In genomic region chr1:84095308-84095707, GRCh38 we compare ENCODE assay signal across 20 cellular contexts. TPM values are rescaled to one million over a fixed set of nuclear protein-coding genes. Genes with fewer than 3 reads are reported as not detected.
A peak's percentile ranks its signal among the peaks of the same experiment; 100 is the strongest.
DNase-seq lines count a peak whose midpoint lies in the region; ATAC-seq, FAIRE-seq and TF ChIP-seq lines count a peak whose summit lies in the region.
"Had no signal": no experiment of that assay in that cellular context is flagged by ENCODE, and none has a peak within 500 bp of the region (broad histone marks: within the 10 kb centered on the region; RNA-seq: fewer than 3 reads in every experiment).

No MANE protein-coding gene starts in this region.

- H3K9me1 ChIP-seq in K562 (ENCODE audit: control insufficient read depth, insufficient read depth, low read length), result no peaks in the 10 kb centered on the region

- peak; percentile 23 for FAIRE-seq in K562 (lab: Jason Lieb, UNC)
- FAIRE-seq: GM12892, GM19239 had no signal

- TF ChIP-seq RAD21 in K562 (CRISPR knock-in tag; conservative IDR thresholded peaks at IDR 0.05 in 1 of 2, IDR thresholded peaks at IDR 0.05 in 1 of 2), result no peak

- peaks cover 29% of the 10 kb centered on the region for H3K9me3 Mint-ChIP-seq in WTC11

- TF ChIP-seq POLR2A in K562 (conservative IDR thresholded peaks at IDR 0.05), result no peak

- H3K9ac ChIP-seq in K562 (ENCODE audit: insufficient read depth in 1 of 2, low read depth in 2 of 2, low read length in 2 of 2), result no peak overlapping the region
- H3K9ac ChIP-seq: BLaER1, GM23248 had no signal

- no peaks in the 10 kb centered on the region for H4K20me1 ChIP-seq in K562 (replicated peaks; ENCODE audit: control insufficient read depth, insufficient read depth, low read length)
- H4K20me1 ChIP-seq: BLaER1 had no signal

- H3K27ac Mint-ChIP-seq in WTC11, result no peak overlapping the region
- H3K27ac Mint-ChIP-seq: B cell; CD4-positive, CD25-positive, alpha-beta regulatory T cell; CD8-positive, alpha-beta T cell; H9 had no signal

- H2AFZ ChIP-seq in K562 (ENCODE audit: low read depth, low read length), result no peak overlapping the region
- H2AFZ ChIP-seq: GM23248 had no signal

- no peaks in the 10 kb centered on the region for H3K27me3 ChIP-seq in K562 (ENCODE audit: control insufficient read depth in 2 of 2, insufficient read depth in 2 of 2, low read length in 2 of 2)
- H3K27me3 ChIP-seq: BLaER1 had no signal

- TF ChIP-seq EP300 in K562 (IDR thresholded peaks at IDR 0.05; ENCODE audit: low read length), result no peak

- CTCF ChIA-PET in HEK293 (lab: Yijun Ruan, JAX) (interaction anchor here (0.9 kb wide), 1 partner anchor 15 kb away, joined by 5 read pairs; no protein-coding TSS in a partner anchor), WTC11 (lab: Charles Lee) (interaction anchor here (0.6 kb wide), 1 partner anchor 25 kb away, joined by 5 read pairs; no protein-coding TSS in a partner anchor), K562 (lab: Yijun Ruan, JAX; ENCODE audit: low intra/inter-chr PET ratio) (no interaction called here)

- in situ Hi-C loops in K562 (cut with MboI), result no loop called here

- DNase-seq in WTC11 (ENCODE audit: low spot score), result no peak
- no peak for DNase-seq in K562 (ENCODE audit: extremely low read depth in 1 of 4, low spot score in 3 of 4)
- no peak for DNase-seq in NCI-H345 treated with DMSO at 0.1 percent for 48 hours (lab: John Stamatoyannopoulos, UW; ENCODE audit: unreplicated experiment)
- no peak for DNase-seq in Ammon's horn (ENCODE audit: low spot score)
- DNase-seq: CD4-positive, CD25-positive, alpha-beta regulatory T cell; CD8-positive, alpha-beta T cell; DMS53; DMS79 treated with DMSO at 0.1 percent for 48 hours; GF-D8; GM23248; H9; HFFc6 had no signal

- peaks cover 4% of the 10 kb centered on the region; the same call in 1 of the 2 replicates for H3K4me1 Mint-ChIP-seq in WTC11

- no peaks in the 10 kb centered on the region for H3K36me3 ChIP-seq in HEK293 (ENCODE audit: control insufficient read depth in 2 of 2, insufficient read depth in 1 of 2, low read length in 2 of 2)
- no peaks in the 10 kb centered on the region; the same call in 2 of the 3 replicates for H3K36me3 ChIP-seq in K562 (ENCODE audit: control insufficient read depth, insufficient read depth, low read length)
- H3K36me3 ChIP-seq: BLaER1 had no signal

- no peak overlapping the region for H3K4me3 Mint-ChIP-seq in WTC11
- H3K4me3 Mint-ChIP-seq: B cell; CD4-positive, CD25-positive, alpha-beta regulatory T cell; CD8-positive, alpha-beta T cell; H9 had no signal

- TF ChIP-seq CTCF in HEK293 (tag by site-specific recombination; IDR thresholded peaks at IDR 0.05) (no peak), WTC11 (IDR thresholded peaks at IDR 0.05) (no peak), K562 (IDR thresholded peaks at IDR 0.05 in 2 of 3, conservative IDR thresholded peaks at IDR 0.05 in 1 of 3; ENCODE audit: insufficient read depth in 2 of 3, low read depth in 1 of 3, low read length in 3 of 3) (no peak)

- H3K27ac ChIP-seq in HEK293 (ENCODE audit: extremely low read depth, low read depth, low read length), result no peak overlapping the region
- no peak overlapping the region for H3K27ac ChIP-seq in K562 (ENCODE audit: extremely low read depth, low read depth, low read length)
- H3K27ac ChIP-seq: BLaER1, C4-2B, GM23248 had no signal

- H3K27me3 Mint-ChIP-seq in WTC11 (ENCODE audit: low read depth), result no peaks in the 10 kb centered on the region
- H3K27me3 Mint-ChIP-seq: B cell; CD4-positive, CD25-positive, alpha-beta regulatory T cell had no signal

- H3K9me3 ChIP-seq in HEK293 (ENCODE audit: control insufficient read depth, insufficient read depth, low read depth, low read length) (no peaks in the 10 kb centered on the region), K562 (replicated peaks; ENCODE audit: control insufficient read depth, insufficient read depth, low read depth, low read length) (no peaks in the 10 kb centered on the region)
- H3K9me3 ChIP-seq: BLaER1 had no signal

- POLR2A ChIA-PET in HEK293 (lab: Yijun Ruan, JAX) (no interaction called here), WTC11 (lab: Charles Lee) (no interaction called here), K562 (lab: Yijun Ruan, JAX) (no interaction called here)

- H3K79me2 ChIP-seq in K562 (ENCODE audit: control insufficient read depth, insufficient read depth, low read length), result 0 out of 3 replicates have a peak, but pooled peaks cover 3% of the 10 kb centered on the region

- BruUV-seq in K562 (replicated peaks; lab: Mats Ljungman, UMichigan), result no TSS peak

- H3K4me1 ChIP-seq in HEK293 (ENCODE audit: control insufficient read depth, insufficient read depth, low read length), result peaks cover 2% of the 10 kb centered on the region; the same call in 1 of the 2 replicates
- H3K4me1 ChIP-seq in K562 (replicated peaks in 1 of 2; ENCODE audit: control insufficient read depth in 2 of 2, insufficient read depth in 2 of 2, low read length in 2 of 2), result peaks cover 0 to 4% of the 10 kb centered on the region in 2 experiments; a peak in 1 of 5 replicates
- H3K4me1 ChIP-seq: BLaER1 had no signal

- H3K4me3 ChIP-seq in HEK293 (ENCODE audit: low read depth, low read length), result no peak overlapping the region
- H3K4me3 ChIP-seq in K562, result no peak overlapping the region
- H3K4me3 ChIP-seq: BLaER1, GM23248 had no signal

- H3K36me3 Mint-ChIP-seq in WTC11, result peaks cover 16% of the 10 kb centered on the region
- H3K36me3 Mint-ChIP-seq: CD4-positive, CD25-positive, alpha-beta regulatory T cell; CD8-positive, alpha-beta T cell had no signal

- no peak overlapping the region for H3K4me2 ChIP-seq in K562 (ENCODE audit: insufficient read depth, low read length)
- H3K4me2 ChIP-seq: BLaER1 had no signal

- intact Hi-C loops in K562 (cut with micrococcal nuclease), result no loop called here

- ATAC-seq in WTC11 (no peak), K562 (no peak), GM18520 (IDR thresholded peaks at IDR 0.05; ENCODE audit: unreplicated experiment) (no peak)
- ATAC-seq: CD8-positive, alpha-beta T cell; HCT116 had no signal

TF ChIP-seq in HEK293, 187 proteins besides CTCF, POLR2A, EP300 and RAD21:
- TF ChIP-seq ZNF433 (tag by site-specific recombination; IDR thresholded peaks at IDR 0.05; ENCODE audit: low read depth) (no peak), ZNF555 (tag by site-specific recombination; conservative IDR thresholded peaks at IDR 0.05) (no peak), ZNF416 (tag by site-specific recombination; IDR thresholded peaks at IDR 0.05) (no peak), ZNF175 (tag by site-specific recombination; IDR thresholded peaks at IDR 0.05) (no peak), SETDB1 (IDR thresholded peaks at IDR 0.05; ENCODE audit: insufficient read length, low read length) (peak; percentile 72), YY1 (tag by site-specific recombination; IDR thresholded peaks at IDR 0.05) (no peak), ZNF624 (tag by site-specific recombination; IDR thresholded peaks at IDR 0.05) (no peak)

TF ChIP-seq in WTC11, 78 proteins besides CTCF, POLR2A, EP300 and RAD21:
- TF ChIP-seq ZNF317 (CRISPR knock-in tag; IDR thresholded peaks at IDR 0.05; ENCODE audit: borderline replicate concordance, low read depth) (peak; percentile 69; the same call in 1 of the 2 replicates), MLX (CRISPR knock-in tag; IDR thresholded peaks at IDR 0.05) (no peak)

TF ChIP-seq in K562, 482 proteins besides CTCF, POLR2A, EP300 and RAD21 (continues in another document):
- TF ChIP-seq BHLHE40 (IDR thresholded peaks at IDR 0.05; ENCODE audit: low read length) (no peak), NCOA2 (IDR thresholded peaks at IDR 0.05; ENCODE audit: partially characterized antibody in 2 of 2) (no peak), CBX3 (IDR thresholded peaks at IDR 0.05; ENCODE audit: borderline replicate concordance in 1 of 2, low read length in 2 of 2) (peak in 1 of 2 experiments; percentile 97; a peak in 2 of 3 replicates), TRIM24 (IDR thresholded peaks at IDR 0.05) (peak; percentile 68 to 77; a peak in 3 of 4 replicates)

RNA-seq across cellular contexts. Expression of gene PRKACB, which starts 48.8 kb away (rescaled TPM):
- 16.8 to 19.2 TPM (median 18.4 TPM) in 3 replicates for total RNA-seq in WTC11 (2021)
- total RNA-seq in K562 (2011; cell fraction: chromatin; rRNA removed; ENCODE audit: low replicate concordance), result 1.1 and 6.3 TPM in 2 replicates
- 0.33 and 1.2 TPM in 2 replicates for total RNA-seq in K562 (2011; cell fraction: nucleolus; rRNA removed)
- 1.2 and 2.2 TPM in 2 replicates for total RNA-seq in K562 (2011; cell fraction: nucleoplasm; rRNA removed)
- total RNA-seq in K562 (2014; rRNA removed), result 1.6 and 2.1 TPM in 2 replicates
- 4.1 and 5.5 TPM in 2 replicates for total RNA-seq in K562 (2014; rRNA removed; fragmentation: Illumina TruSeq; extraction: Trizol)
- total RNA-seq in K562 (2015; rRNA removed; fragmentation: Illumina TruSeq; extraction: Trizol), result 5.0 and 5.2 TPM in 2 replicates
- total RNA-seq in K562 (2021), result 4.5 and 5.4 TPM in 2 replicates
- 0.97 and 2.8 TPM in 2 replicates for polyA plus RNA-seq in K562 (2011; rRNA removed)
- polyA plus RNA-seq in K562 (2011; cell fraction: cytosol; rRNA removed), result 0.37 and 0.52 TPM in 2 replicates
- polyA plus RNA-seq in K562 (2011; cell fraction: nucleus; rRNA removed), result 0.68 and 0.86 TPM in 2 replicates
- polyA plus RNA-seq in K562 (2012), result 3.5 and 9.0 TPM in 2 replicates
- 2.6 and 3.8 TPM in 2 replicates for polyA plus RNA-seq in K562 (2014; fragmentation: Illumina TruSeq; extraction: Trizol)
- 1 to 10 TPM; 1.1 to 1.5 TPM for polyA plus RNA-seq in K562 (2014; fragmentation: Nextera tagmentation; extraction: Ambion mirVana)
- 1.9 and 2.6 TPM in 2 replicates for polyA plus RNA-seq in K562 (2014; rRNA removed)
- polyA minus RNA-seq in K562 (2011; rRNA and poly(A)+ RNA removed), result 2.4 and 4.0 TPM in 2 replicates
- 0.91 and 1.8 TPM in 2 replicates for polyA minus RNA-seq in K562 (2011; cell fraction: cytosol; rRNA and poly(A)+ RNA removed)
- polyA minus RNA-seq in K562 (2011; cell fraction: nucleus; rRNA and poly(A)+ RNA removed), result 1.7 and 2.4 TPM in 2 replicates

Comparison
In these comparisons a context has a peak if more than half of its experiments do, and no peak if none do; other contexts are left out.
1. Of the 44 proteins assayed by ChIP-seq in both K562 and HEK293: peak only in K562: TRIM28; only in HEK293: SETDB1; in both: none; in neither: 42.